25 cellular contexts compared by ENCODE assay signal in genomic region chr15:50823281-50823680, GRCh38. TPM values are rescaled to one million over a fixed set of nuclear protein-coding genes. Genes with fewer than 3 reads are reported as not detected.
A peak's percentile ranks its signal among the peaks of the same experiment; 100 is the strongest.
DNase-seq lines count a peak whose midpoint lies in the region; ATAC-seq, FAIRE-seq and TF ChIP-seq lines count a peak whose summit lies in the region.
"Had no signal": no experiment of that assay in that cellular context is flagged by ENCODE, and none has a peak within 500 bp of the region (broad histone marks: within the 10 kb centered on the region; RNA-seq: fewer than 3 reads in every experiment).

No MANE protein-coding gene starts in this region.

- H3K27me3 ChIP-seq in K562 (ENCODE audit: control insufficient read depth in 2 of 2, insufficient read depth in 2 of 2, low read length in 2 of 2) = peaks cover 0 to 5% of the 10 kb centered on the region in 2 experiments; a peak in 2 of 5 replicates
- H3K27me3 ChIP-seq: BE2C; BLaER1 treated with 17β-estradiol and CSF1 and Interleukin-3, amounts not matched to agents 10 nM and 100 nM had no signal

- no peaks in the 10 kb centered on the region for H3K79me2 ChIP-seq in K562 (ENCODE audit: control insufficient read depth, insufficient read depth, low read length)

- H3K4me3 ChIP-seq in HEK293 (ENCODE audit: low read depth, low read length) = no peak overlapping the region
- no peak overlapping the region for H3K4me3 ChIP-seq in K562
- H3K4me3 ChIP-seq: A549; BLaER1 treated with 17β-estradiol and CSF1 and Interleukin-3, amounts not matched to agents 10 nM and 100 nM; GM12878 had no signal

- BruUV-seq in K562 (replicated peaks; lab: Mats Ljungman, UMichigan) = no TSS peak

- intact Hi-C loops in K562 (cut with micrococcal nuclease) = no loop called here

- in situ Hi-C loops in G401 (cut with HindIII; ENCODE audit: low sequenced_read_pairs) = no loop called here
- in situ Hi-C loops in K562 (cut with MboI) = no loop called here

- no peak overlapping the region for H2AFZ ChIP-seq in K562 (ENCODE audit: low read depth, low read length)

- ATAC-seq in K562 = no peak
- ATAC-seq: A549, GM12878 had no signal

- TF ChIP-seq POLR2A in K562 (conservative IDR thresholded peaks at IDR 0.05) = no peak

- H3K27me3 Mint-ChIP-seq in activated naive CD8-positive, alpha-beta T cell treated with anti-CD3 and anti-CD28 coated beads for 36 hours = no peaks in the 10 kb centered on the region
- H3K27me3 Mint-ChIP-seq: CD4-positive, alpha-beta T cell had no signal

- H3K27ac ChIP-seq in HEK293 (ENCODE audit: extremely low read depth, low read depth, low read length) = no peak overlapping the region
- H3K27ac ChIP-seq in K562 (ENCODE audit: extremely low read depth, low read depth, low read length) = no peak overlapping the region
- H3K27ac ChIP-seq: A549; BLaER1 treated with 17β-estradiol and CSF1 and Interleukin-3, amounts not matched to agents 10 nM and 100 nM had no signal

- FAIRE-seq in K562 (lab: Jason Lieb, UNC) = no peak
- FAIRE-seq: D721Med, GM12878, GM18507, H54 had no signal

- H3K4me1 Mint-ChIP-seq in activated naive CD8-positive, alpha-beta T cell treated with anti-CD3 and anti-CD28 coated beads for 36 hours = no peaks in the 10 kb centered on the region
- H3K4me1 Mint-ChIP-seq: CD14-positive monocyte; CD8-positive, alpha-beta memory T cell had no signal

- no peaks in the 10 kb centered on the region for H3K9me1 ChIP-seq in K562 (ENCODE audit: control insufficient read depth, insufficient read depth, low read length)

- H3K4me1 ChIP-seq in HEK293 (ENCODE audit: control insufficient read depth, insufficient read depth, low read length) (peaks cover 10% of the 10 kb centered on the region), K562 (replicated peaks in 1 of 2; ENCODE audit: control insufficient read depth in 2 of 2, insufficient read depth in 2 of 2, low read length in 2 of 2) (no peaks in the 10 kb centered on the region)
- H3K4me1 ChIP-seq: A549, BE2C had no signal

- no peaks in the 10 kb centered on the region for H3K36me3 Mint-ChIP-seq in activated naive CD8-positive, alpha-beta T cell treated with anti-CD3 and anti-CD28 coated beads for 36 hours
- H3K36me3 Mint-ChIP-seq: CD14-positive monocyte; CD8-positive, alpha-beta memory T cell had no signal

- no peak for TF ChIP-seq RAD21 in K562 (CRISPR knock-in tag; conservative IDR thresholded peaks at IDR 0.05 in 1 of 2, IDR thresholded peaks at IDR 0.05 in 1 of 2)

- H3K4me3 Mint-ChIP-seq in activated naive CD8-positive, alpha-beta T cell treated with anti-CD3 and anti-CD28 coated beads for 36 hours = no peak overlapping the region
- H3K4me3 Mint-ChIP-seq: CD14-positive monocyte; CD4-positive, alpha-beta T cell; CD8-positive, alpha-beta memory T cell; HFFc6 had no signal

- CTCF ChIA-PET in HEK293 (lab: Yijun Ruan, JAX) (no interaction called here), K562 (lab: Yijun Ruan, JAX; ENCODE audit: low intra/inter-chr PET ratio) (no interaction called here)

- WGBS in K562 (ENCODE audit: insufficient coverage, low coverage, missing lambda C conversion rate) = 2% methylated on average over 3 of the region's 3 CpGs

- TF ChIP-seq CTCF in HEK293 (tag by site-specific recombination; IDR thresholded peaks at IDR 0.05) (no peak), K562 (IDR thresholded peaks at IDR 0.05 in 2 of 3, conservative IDR thresholded peaks at IDR 0.05 in 1 of 3; ENCODE audit: insufficient read depth in 2 of 3, low read depth in 1 of 3, low read length in 3 of 3) (no peak)

- no peak for TF ChIP-seq EP300 in K562 (IDR thresholded peaks at IDR 0.05; ENCODE audit: low read length)

- H3K9me3 Mint-ChIP-seq in activated naive CD8-positive, alpha-beta T cell treated with anti-CD3 and anti-CD28 coated beads for 36 hours = no peaks in the 10 kb centered on the region
- H3K9me3 Mint-ChIP-seq: CD14-positive monocyte; CD4-positive, alpha-beta T cell; CD8-positive, alpha-beta memory T cell; HFFc6 had no signal

- DNase-seq in G401 (ENCODE audit: low spot score) = peak; percentile 70
- DNase-seq in K562 (ENCODE audit: extremely low read depth in 1 of 4, low spot score in 3 of 4) = no peak
- DNase-seq in globus pallidus (ENCODE audit: low spot score) = no peak
- DNase-seq in stimulated activated CD8-positive, alpha-beta memory T cell treated with anti-CD3 and anti-CD28 coated beads, Interleukin-4, amount 100 ng/mL, for 48 hours = no peak
- DNase-seq in activated naive CD8-positive, alpha-beta T cell treated with anti-CD3 and anti-CD28 coated beads for 36 hours = no peak
- DNase-seq: 8988T; ACHN; AML-193; BE2C; CD4-positive, alpha-beta T cell; CD8-positive, alpha-beta memory T cell; DMS153; DND-41; GDM1; GOT3; HCEC 1CT; HFFc6 had no signal

- H3K4me2 ChIP-seq in K562 (ENCODE audit: insufficient read depth, low read length) = no peak overlapping the region
- H3K4me2 ChIP-seq: A549; BLaER1 treated with 17β-estradiol and CSF1 and Interleukin-3, amounts not matched to agents 10 nM and 100 nM had no signal

- H3K9me3 ChIP-seq in HEK293 (ENCODE audit: control insufficient read depth, insufficient read depth, low read depth, low read length) (no peaks in the 10 kb centered on the region), K562 (replicated peaks; ENCODE audit: control insufficient read depth, insufficient read depth, low read depth, low read length) (no peaks in the 10 kb centered on the region)
- H3K9me3 ChIP-seq: A549; BE2C; BLaER1 treated with 17β-estradiol and CSF1 and Interleukin-3, amounts not matched to agents 10 nM and 100 nM had no signal

- H3K36me3 ChIP-seq in HEK293 (ENCODE audit: control insufficient read depth in 2 of 2, insufficient read depth in 1 of 2, low read length in 2 of 2) (no peaks in the 10 kb centered on the region), K562 (ENCODE audit: control insufficient read depth, insufficient read depth, low read length) (no peaks in the 10 kb centered on the region)
- H3K36me3 ChIP-seq: BE2C; BLaER1 treated with 17β-estradiol and CSF1 and Interleukin-3, amounts not matched to agents 10 nM and 100 nM had no signal

- H4K20me1 ChIP-seq in K562 (replicated peaks; ENCODE audit: control insufficient read depth, insufficient read depth, low read length) = no peaks in the 10 kb centered on the region
- H4K20me1 ChIP-seq: BLaER1 treated with 17β-estradiol and CSF1 and Interleukin-3, amounts not matched to agents 10 nM and 100 nM had no signal

- no peak overlapping the region for H3K27ac Mint-ChIP-seq in activated naive CD8-positive, alpha-beta T cell treated with anti-CD3 and anti-CD28 coated beads for 36 hours
- H3K27ac Mint-ChIP-seq: CD14-positive monocyte; CD4-positive, alpha-beta T cell; CD8-positive, alpha-beta memory T cell; HFFc6 had no signal

- H3K9ac ChIP-seq in K562 (ENCODE audit: insufficient read depth in 1 of 2, low read depth in 2 of 2, low read length in 2 of 2) = no peak overlapping the region
- H3K9ac ChIP-seq: BLaER1 treated with 17β-estradiol and CSF1 and Interleukin-3, amounts not matched to agents 10 nM and 100 nM had no signal

- POLR2A ChIA-PET in HEK293 (lab: Yijun Ruan, JAX) (no interaction called here), K562 (lab: Yijun Ruan, JAX) (no interaction called here)

TF ChIP-seq in HEK293, 187 proteins besides CTCF, POLR2A, EP300 and RAD21:
- 0 out of 2 replicates have a peak, but pooled peaks have one; percentile 14 for TF ChIP-seq ZNF335 (tag by site-specific recombination; conservative IDR thresholded peaks at IDR 0.05)
- no peak for TF ChIP-seq ZSCAN23 (tag by site-specific recombination; IDR thresholded peaks at IDR 0.05)

TF ChIP-seq in K562, 482 proteins besides CTCF, POLR2A, EP300 and RAD21:
- TF ChIP-seq CBX8 (IDR thresholded peaks at IDR 0.05; ENCODE audit: borderline replicate concordance, extremely low read depth, low read depth, low read length, poor library complexity, severe bottlenecking) (peak; percentile 12), BRCA1 (IDR thresholded peaks at IDR 0.05) (no peak), BRCA1 (CRISPR knock-in tag; IDR thresholded peaks at IDR 0.05) (no peak), TEAD4 (IDR thresholded peaks at IDR 0.05; ENCODE audit: low read length) (no peak), TEAD4 (CRISPR knock-in tag; IDR thresholded peaks at IDR 0.05; ENCODE audit: borderline replicate concordance) (no peak)
TF ChIP-seq in K562: peak in this region for 1.

RNA-seq across cellular contexts. Expression of gene SPPL2A, which starts 57.8 kb away (rescaled TPM):
- total RNA-seq in G401 (2014; rRNA removed; shearing (Covaris generic)) = 50.6 and 67.8 TPM in 2 replicates
- 80.4 and 149 TPM in 2 replicates for total RNA-seq in K562 (2011; cell fraction: chromatin; rRNA removed; ENCODE audit: low replicate concordance)
- 38.4 and 42.5 TPM in 2 replicates for total RNA-seq in K562 (2011; cell fraction: nucleolus; rRNA removed)
- 78.7 and 84.5 TPM in 2 replicates for total RNA-seq in K562 (2011; cell fraction: nucleoplasm; rRNA removed)
- total RNA-seq in K562 (2014; rRNA removed) = 29.1 and 32.2 TPM in 2 replicates
- total RNA-seq in K562 (2014; rRNA removed; fragmentation: Illumina TruSeq; extraction: Trizol) = 66.1 and 71.1 TPM in 2 replicates
- 35.7 and 41.8 TPM in 2 replicates for total RNA-seq in K562 (2015; rRNA removed; fragmentation: Illumina TruSeq; extraction: Trizol)
- 52.0 and 54.5 TPM in 2 replicates for total RNA-seq in K562 (2021)
- 39.8 and 58.1 TPM in 2 replicates for polyA plus RNA-seq in K562 (2011; rRNA removed)
- 16.9 and 27.0 TPM in 2 replicates for polyA plus RNA-seq in K562 (2011; cell fraction: cytosol; rRNA removed)
- polyA plus RNA-seq in K562 (2011; cell fraction: nucleus; rRNA removed) = 75.8 and 76.8 TPM in 2 replicates
- 30.7 and 45.2 TPM in 2 replicates for polyA plus RNA-seq in K562 (2012)
- 38.0 and 42.8 TPM in 2 replicates for polyA plus RNA-seq in K562 (2014; fragmentation: Illumina TruSeq; extraction: Trizol)
- 10 to 100 TPM in 1 of 2 experiments, 1 to 10 TPM in 1; 9.8 to 14.7 TPM for polyA plus RNA-seq in K562 (2014; fragmentation: Nextera tagmentation; extraction: Ambion mirVana)
- polyA plus RNA-seq in K562 (2014; rRNA removed) = 40.0 and 47.3 TPM in 2 replicates
- polyA minus RNA-seq in K562 (2011; rRNA and poly(A)+ RNA removed) = 47.6 and 51.1 TPM in 2 replicates
- polyA minus RNA-seq in K562 (2011; cell fraction: cytosol; rRNA and poly(A)+ RNA removed) = 11.4 and 25.4 TPM in 2 replicates
- 13.3 and 20.2 TPM in 2 replicates for polyA minus RNA-seq in K562 (2011; cell fraction: nucleus; rRNA and poly(A)+ RNA removed)
- 10 to 100 TPM; 70.8 to 73.7 TPM for total RNA-seq in activated naive CD8-positive, alpha-beta T cell treated with anti-CD3 and anti-CD28 coated beads for 36 hours
